In the genomic region with DNA sequence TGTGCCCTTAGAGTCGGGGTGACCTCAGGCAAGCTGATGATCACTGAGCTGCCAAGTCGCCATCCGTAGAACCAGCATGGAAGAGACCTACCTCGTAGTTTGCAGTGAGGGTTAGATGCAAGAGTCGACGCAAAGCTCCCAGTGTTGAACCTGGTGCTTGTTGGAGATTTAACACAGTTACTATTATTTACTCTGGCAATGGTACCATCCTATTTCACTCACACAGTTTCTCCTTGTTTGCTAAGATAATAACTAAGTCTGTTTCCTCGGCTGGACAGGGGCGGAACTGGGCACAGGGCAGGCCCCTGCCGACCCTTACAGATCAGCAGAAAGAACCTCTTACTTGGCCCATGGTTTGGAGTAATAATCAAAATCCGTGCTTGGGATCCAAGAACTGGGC, we compare ENCODE assay signal across 21 cellular contexts.
"Had no signal": no experiment of that assay in that cellular context is flagged by ENCODE, and none has a peak within 500 bp of the region (broad histone marks: within the 10 kb centered on the region; RNA-seq: fewer than 3 reads in every experiment).

No MANE protein-coding gene starts in this region.

- FAIRE-seq: bronchial epithelial cell, colon, TTC549 had no signal

- H3K27ac Mint-ChIP-seq: activated naive CD4-positive, alpha-beta T cell treated with anti-CD3 and anti-CD28 coated beads, Interleukin-2, amount 50 U/mL, for 72 hours; activated T-cell treated with anti-CD3 and anti-CD28 coated beads, Interleukin-2, amount 50 U/mL, for 72 hours; natural killer cell had no signal

- H3K36me3 Mint-ChIP-seq: activated naive CD4-positive, alpha-beta T cell treated with anti-CD3 and anti-CD28 coated beads, Interleukin-2, amount 50 U/mL, for 72 hours; natural killer cell had no signal

- ATAC-seq: left cardiac atrium had no signal

- H3K9me3 Mint-ChIP-seq: activated naive CD4-positive, alpha-beta T cell treated with anti-CD3 and anti-CD28 coated beads, Interleukin-2, amount 50 U/mL, for 72 hours; activated T-cell treated with anti-CD3 and anti-CD28 coated beads, Interleukin-2, amount 50 U/mL, for 72 hours; central memory CD8-positive, alpha-beta T cell; natural killer cell had no signal

- H3K4me3 ChIP-seq: gastrocnemius medialis, ovary, prostate gland, sigmoid colon, suprapubic skin, tibial artery had no signal

- DNase-seq: activated CD4-positive, alpha-beta T cell treated with anti-CD3 and anti-CD28 coated beads for 4 hours; activated CD4-positive, alpha-beta T cell treated with anti-CD3 and anti-CD28 coated beads, Interleukin-2, amount 50 U/mL, for 4 hours; activated naive CD4-positive, alpha-beta T cell; activated T-cell treated with anti-CD3 and anti-CD28 coated beads for 4 hours; effector CD4-positive, alpha-beta T cell; gastrocnemius medialis; natural killer cell; sigmoid colon; stimulated activated naive CD4-positive, alpha-beta T cell; tibial artery had no signal

- H3K27ac ChIP-seq: gastrocnemius medialis, ovary, prostate gland, sigmoid colon, suprapubic skin, tibial artery, VCaP had no signal

- H3K4me1 ChIP-seq: prostate gland, sigmoid colon, tibial artery had no signal

- H3K4me3 Mint-ChIP-seq: activated T-cell treated with anti-CD3 and anti-CD28 coated beads, Interleukin-2, amount 50 U/mL, for 72 hours; central memory CD8-positive, alpha-beta T cell; natural killer cell had no signal

- H3K27me3 ChIP-seq: gastrocnemius medialis, ovary, sigmoid colon, suprapubic skin, tibial artery had no signal

- H3K36me3 ChIP-seq: gastrocnemius medialis, ovary, prostate gland, sigmoid colon, suprapubic skin, tibial artery had no signal

- H3K9me3 ChIP-seq: gastrocnemius medialis, ovary, prostate gland, sigmoid colon, suprapubic skin, tibial artery had no signal
